In genomic region chr14:47606601-47607000, GRCh38 we compare ENCODE assay signal across 21 cellular contexts.
"Had no signal": no experiment of that assay in that cellular context is flagged by ENCODE, and none has a peak within 500 bp of the region (broad histone marks: within the 10 kb centered on the region; RNA-seq: fewer than 3 reads in every experiment).

No MANE protein-coding gene starts in this region.

- H3K27me3 ChIP-seq: dorsolateral prefrontal cortex, neutrophil, pancreas, right lobe of liver, suprapubic skin, transverse colon, upper lobe of right lung, uterus had no signal

- H3K36me3 ChIP-seq: neutrophil, pancreas, right lobe of liver, suprapubic skin, transverse colon, upper lobe of right lung, uterus had no signal

- H3K4me3 ChIP-seq: dorsolateral prefrontal cortex, lung, mucosa of descending colon, pancreas, right lobe of liver, suprapubic skin, transverse colon, upper lobe of right lung, uterus had no signal

- H3K9me3 ChIP-seq: mucosa of descending colon, neutrophil, pancreas, right lobe of liver, suprapubic skin, transverse colon, upper lobe of right lung, uterus had no signal

- H3K4me1 ChIP-seq: pancreas, right lobe of liver, suprapubic skin, transverse colon, upper lobe of right lung, uterus had no signal

- H3K27ac ChIP-seq: dorsolateral prefrontal cortex, neutrophil, pancreas, right lobe of liver, suprapubic skin, transverse colon, upper lobe of right lung, uterus had no signal

- DNase-seq: dorsolateral prefrontal cortex; effector CD4-positive, alpha-beta T cell; head of caudate nucleus; left colon; left ventricle myocardium superior; mucosa of descending colon; naive B cell; pancreas; right lobe of liver; small intestine; stimulated activated CD4-positive, alpha-beta T cell treated with anti-CD3 and anti-CD28 coated beads, Interleukin-15, amount 100 ng/mL, for 24 hours; stimulated activated CD4-positive, alpha-beta T cell treated with anti-CD3 and anti-CD28 coated beads, Interleukin-2, amount 100 ng/mL, for 48 hours; stimulated activated naive B cell treated with anti-CD40 and anti-IgM and Interleukin-4, amounts not matched to agents 10 μg/mL and 1 μg/mL and 100 μg/mL, for 72 hours; stimulated activated naive CD8-positive, alpha-beta T cell treated with anti-CD3 and anti-CD28 coated beads, Interleukin-15, amount 100 ng/mL, for 72 hours; transverse colon; upper lobe of right lung; uterus had no signal

- ATAC-seq: left colon; left ventricle myocardium superior; mucosa of descending colon; natural killer cell treated with Interleukin-12 subunit alpha and Interleukin-12 subunit beta and Interleukin-15 and Interleukin-18, amount 100 ng/mL, for 72 hours; pancreas; right lobe of liver; stimulated activated naive B cell treated with anti-CD40 and anti-IgM and Interleukin-4, amounts not matched to agents 10 μg/mL and 1 μg/mL and 100 μg/mL, for 72 hours; stimulated activated naive CD8-positive, alpha-beta T cell treated with anti-CD3 and anti-CD28 coated beads, Interleukin-15, amount 100 ng/mL, for 72 hours; upper lobe of right lung had no signal
